In genomic region chr4:189787216-189788031, GRCh38 we compare ENCODE assay signal across 27 cellular contexts.
DNase-seq lines count a peak whose midpoint lies in the region; ATAC-seq, FAIRE-seq and TF ChIP-seq lines count a peak whose summit lies in the region.
"Had no signal": no experiment of that assay in that cellular context is flagged by ENCODE, and none has a peak within 500 bp of the region (broad histone marks: within the 10 kb centered on the region; RNA-seq: fewer than 3 reads in every experiment).

No MANE protein-coding gene starts in this region.

- WGBS in GM12878 (ENCODE audit: insufficient coverage, insufficient replicate concordance, low lambda C conversion rate, missing lambda C conversion rate), result 38% methylated on average over 19 of the region's 19 CpGs
- WGBS in smooth muscle cell (ENCODE audit: low lambda C conversion rate), result 90% methylated on average over 16 of the region's 19 CpGs
- 79 to 82% methylated on average over 19 of the region's 19 CpGs for WGBS in tibial nerve, 2 donors

- H3K9me3 ChIP-seq in GM12878 (replicated peaks; ENCODE audit: control insufficient read depth, insufficient read depth, low read length), result no peaks in the 10 kb centered on the region; the same call in 2 of the 3 replicates
- no peaks in the 10 kb centered on the region for H3K9me3 ChIP-seq in smooth muscle cell (replicated peaks; ENCODE audit: low read depth)
- no peaks in the 10 kb centered on the region for H3K9me3 ChIP-seq in tibial nerve
- H3K9me3 ChIP-seq: adrenal gland, gastrocnemius medialis, thoracic aorta, vagina had no signal

- no peaks in the 10 kb centered on the region for H3K4me1 Mint-ChIP-seq in activated CD4-positive, alpha-beta T cell treated with anti-CD3 and anti-CD28 coated beads for 36 hours
- H3K4me1 Mint-ChIP-seq: CD4-positive, CD25-positive, alpha-beta regulatory T cell; nephron had no signal

- no peak overlapping the region for H3K4me2 ChIP-seq in GM12878 (ENCODE audit: control insufficient read depth, insufficient read depth)
- no peak overlapping the region for H3K4me2 ChIP-seq in smooth muscle cell
- H3K4me2 ChIP-seq: GM23338, hepatocyte had no signal

- TF ChIP-seq POLR2A in GM12878 (IDR thresholded peaks at IDR 0.05; ENCODE audit: low read depth, low read length), result no peak
- TF ChIP-seq POLR2A in tibial nerve (IDR thresholded peaks at IDR 0.05), result no peak

- CTCF ChIA-PET in activated CD4-positive, alpha-beta T cell treated with anti-CD3 and anti-CD28 coated beads for 36 hours (lab: Charles Lee), result no interaction called here
- CTCF ChIA-PET in GM12878 (lab: Yijun Ruan, JAX), result no interaction called here

- H3K4me3 ChIP-seq in GM12878 (no peak overlapping the region), smooth muscle cell (no peak overlapping the region), foreskin fibroblast (ENCODE audit: low read depth in 1 of 2, low read length in 2 of 2) (no peak overlapping the region), tibial nerve (no peak overlapping the region)
- H3K4me3 ChIP-seq: adrenal gland, gastrocnemius medialis, GM23338, hepatocyte, lung, thoracic aorta, vagina had no signal

- no peaks in the 10 kb centered on the region for H3K36me3 Mint-ChIP-seq in activated CD4-positive, alpha-beta T cell treated with anti-CD3 and anti-CD28 coated beads for 36 hours (ENCODE audit: low read depth)
- H3K36me3 Mint-ChIP-seq: CD4-positive, CD25-positive, alpha-beta regulatory T cell had no signal

- in situ Hi-C loops in GM12878 (cut with MboI), result no loop called here

- H3K4me1 ChIP-seq in GM12878 (ENCODE audit: control insufficient read depth, insufficient read depth, low read length), result no peaks in the 10 kb centered on the region
- peaks cover 4% of the 10 kb centered on the region for H3K4me1 ChIP-seq in smooth muscle cell (ENCODE audit: low read depth)
- H3K4me1 ChIP-seq in tibial nerve, result no peaks in the 10 kb centered on the region
- H3K4me1 ChIP-seq: adrenal gland, gastrocnemius medialis, vagina had no signal

- H3K27me3 ChIP-seq in GM12878 (replicated peaks in 1 of 2; ENCODE audit: control insufficient read depth in 2 of 2, insufficient read depth in 2 of 2, low read length in 1 of 2), result no peaks in the 10 kb centered on the region
- no peaks in the 10 kb centered on the region for H3K27me3 ChIP-seq in smooth muscle cell (ENCODE audit: low read depth)
- no peaks in the 10 kb centered on the region for H3K27me3 ChIP-seq in tibial nerve
- H3K27me3 ChIP-seq: adrenal gland, brain microvascular endothelial cell, gastrocnemius medialis, hepatocyte, vagina had no signal

- intact Hi-C loops in activated CD4-positive, alpha-beta T cell treated with anti-CD3 and anti-CD28 coated beads for 36 hours (cut with DNase I, micrococcal nuclease), result no loop called here
- intact Hi-C loops in GM12878 (cut with micrococcal nuclease; ENCODE audit: unreplicated experiment), result no loop called here

- no peaks in the 10 kb centered on the region for H3K79me2 ChIP-seq in GM12878 (ENCODE audit: control insufficient read depth, insufficient read depth, low read length)
- H3K79me2 ChIP-seq in smooth muscle cell (ENCODE audit: low read depth), result no peaks in the 10 kb centered on the region
- H3K79me2 ChIP-seq: hepatocyte had no signal

- H3K27ac ChIP-seq in GM12878 (ENCODE audit: control insufficient read depth, insufficient read depth) (no peak overlapping the region), smooth muscle cell (ENCODE audit: low read depth) (peak overlapping the region; percentile 87), tibial nerve (no peak overlapping the region)
- H3K27ac ChIP-seq: adrenal gland, brain microvascular endothelial cell, gastrocnemius medialis, hepatocyte, thoracic aorta, vagina had no signal

- H3K4me3 Mint-ChIP-seq in activated CD4-positive, alpha-beta T cell treated with anti-CD3 and anti-CD28 coated beads for 36 hours, result no peak overlapping the region
- H3K4me3 Mint-ChIP-seq: CD4-positive, CD25-positive, alpha-beta regulatory T cell; GM23338; nephron had no signal

- SMC1A ChIA-PET in GM12878 (lab: Charles Lee; ENCODE audit: uncharacterized antibody, unreplicated experiment), result no interaction called here

- ATAC-seq in activated CD4-positive, alpha-beta T cell treated with anti-CD3 and anti-CD28 coated beads for 36 hours, result no peak
- ATAC-seq in GM12878 (no peak), HG02642 (IDR thresholded peaks at IDR 0.05; ENCODE audit: poor library complexity, unreplicated experiment) (no peak)
- ATAC-seq: gastrocnemius medialis, GM23338, PC-3 had no signal

- H3K9me3 Mint-ChIP-seq in activated CD4-positive, alpha-beta T cell treated with anti-CD3 and anti-CD28 coated beads for 36 hours (ENCODE audit: low read depth), result no peaks in the 10 kb centered on the region

- RAD21 ChIA-PET in GM12878 (lab: Charles Lee; ENCODE audit: unreplicated experiment), result no interaction called here

- TF ChIP-seq EP300 in GM12878 (IDR thresholded peaks at IDR 0.05; ENCODE audit: borderline replicate concordance in 1 of 2, control insufficient read depth in 1 of 2, low read depth in 2 of 2, low read length in 2 of 2), result no peak
- no peak for TF ChIP-seq EP300 in tibial nerve (IDR thresholded peaks at IDR 0.05)

- H3K27ac Mint-ChIP-seq in activated CD4-positive, alpha-beta T cell treated with anti-CD3 and anti-CD28 coated beads for 36 hours, result peak overlapping the region; percentile 5
- H3K27ac Mint-ChIP-seq: CD4-positive, CD25-positive, alpha-beta regulatory T cell; GM23338; nephron had no signal

- POLR2A ChIA-PET in activated CD4-positive, alpha-beta T cell treated with anti-CD3 and anti-CD28 coated beads for 36 hours (lab: Charles Lee), result no interaction called here
- POLR2A ChIA-PET in GM12878 (lab: Charles Lee), result no interaction called here

- TF ChIP-seq CTCF in GM12878 (IDR thresholded peaks at IDR 0.05 in 2 of 3, conservative IDR thresholded peaks at IDR 0.05 in 1 of 3; ENCODE audit: control insufficient read depth in 2 of 3, extremely low read depth in 1 of 3, insufficient read depth in 1 of 3, low read depth in 3 of 3, low read length in 3 of 3), result no peak
- no peak for TF ChIP-seq CTCF in smooth muscle cell (IDR thresholded peaks at IDR 0.05; ENCODE audit: borderline replicate concordance, insufficient read depth, poor library complexity, severe bottlenecking)
- TF ChIP-seq CTCF in foreskin fibroblast (IDR thresholded peaks at IDR 0.05; ENCODE audit: low read depth, low read length), result no peak
- no peak for TF ChIP-seq CTCF in tibial nerve (IDR thresholded peaks at IDR 0.05)

- no peaks in the 10 kb centered on the region for H3F3A ChIP-seq in smooth muscle cell (ENCODE audit: low read depth)

- FAIRE-seq in GM12878 (lab: Jason Lieb, UNC), result no peak

- no peak for DNase-seq in activated CD4-positive, alpha-beta T cell treated with anti-CD3 and anti-CD28 coated beads for 36 hours
- DNase-seq in activated CD4-positive, alpha-beta T cell treated with anti-CD3 and anti-CD28 coated beads for 4 hours, result no peak
- peak; percentile 12 for DNase-seq in NCI-H460 (ENCODE audit: extremely low read depth, low read depth)
- no peak for DNase-seq in GM12878 (ENCODE audit: low read depth, low spot score)
- no peak for DNase-seq in smooth muscle cell (lab: John Stamatoyannopoulos, UW; ENCODE audit: unreplicated experiment)
- DNase-seq in foreskin fibroblast, result no peak
- no peak for DNase-seq in tibial nerve (ENCODE audit: low spot score in 2 of 2)
- DNase-seq: activated CD4-positive, alpha-beta T cell treated with anti-CD3 and anti-CD28 coated beads, Interleukin-2, amount 50 U/mL, for 48 hours; activated naive CD4-positive, alpha-beta T cell; adrenal gland; brain microvascular endothelial cell; Calu3; CD4-positive, CD25-positive, alpha-beta regulatory T cell; gastrocnemius medialis; NCI-H1092; NCI-H1694 treated with DMSO at 0.1 percent for 48 hours; NCI-H2171; NCI-H510A; PC-3; stimulated activated naive CD4-positive, alpha-beta T cell had no signal

- BruUV-seq in GM12878 (replicated peaks; lab: Mats Ljungman, UMichigan), result no TSS peak

- H3K36me3 ChIP-seq in GM12878 (ENCODE audit: control insufficient read depth in 2 of 2, insufficient read depth in 2 of 2, low read length in 1 of 2), result no peaks in the 10 kb centered on the region
- H3K36me3 ChIP-seq in smooth muscle cell (ENCODE audit: low read depth), result no peaks in the 10 kb centered on the region
- no peaks in the 10 kb centered on the region for H3K36me3 ChIP-seq in tibial nerve
- H3K36me3 ChIP-seq: adrenal gland, brain microvascular endothelial cell, gastrocnemius medialis, thoracic aorta, vagina had no signal

- H3K9ac ChIP-seq in GM12878 (ENCODE audit: control insufficient read depth, insufficient read depth, low read length), result no peak overlapping the region
- no peak overlapping the region for H3K9ac ChIP-seq in smooth muscle cell (ENCODE audit: low read depth)

- H4K20me1 ChIP-seq in GM12878 (ENCODE audit: control insufficient read depth, insufficient read depth), result no peaks in the 10 kb centered on the region
- H4K20me1 ChIP-seq in smooth muscle cell (ENCODE audit: low read depth), result no peaks in the 10 kb centered on the region

- H2AFZ ChIP-seq in GM12878 (ENCODE audit: control insufficient read depth, low read depth, low read length) (no peak overlapping the region), smooth muscle cell (ENCODE audit: low read depth) (no peak overlapping the region)
- H2AFZ ChIP-seq: GM23338, hepatocyte had no signal

- TF ChIP-seq RAD21 in GM12878 (IDR thresholded peaks at IDR 0.05; ENCODE audit: insufficient read depth, low read depth, low read length), result no peak

- peaks cover 6% of the 10 kb centered on the region for H3K27me3 Mint-ChIP-seq in activated CD4-positive, alpha-beta T cell treated with anti-CD3 and anti-CD28 coated beads for 36 hours
- H3K27me3 Mint-ChIP-seq: CD4-positive, CD25-positive, alpha-beta regulatory T cell had no signal

TF ChIP-seq in GM12878, 131 proteins besides CTCF, POLR2A, EP300 and RAD21:
- TF ChIP-seq RFX5 (IDR thresholded peaks at IDR 0.05; ENCODE audit: low read depth, low read length) (no peak), MTA3 (IDR thresholded peaks at IDR 0.05; ENCODE audit: borderline replicate concordance, low read length) (no peak), NR2F1 (conservative IDR thresholded peaks at IDR 0.05) (no peak), BCL3 (IDR thresholded peaks at IDR 0.05; ENCODE audit: borderline replicate concordance, insufficient read depth, low read depth, low read length, poor library complexity, severe bottlenecking) (peak; percentile 95)
